Comparison of ENCODE assay signal across 8 cellular contexts in the genomic region with DNA sequence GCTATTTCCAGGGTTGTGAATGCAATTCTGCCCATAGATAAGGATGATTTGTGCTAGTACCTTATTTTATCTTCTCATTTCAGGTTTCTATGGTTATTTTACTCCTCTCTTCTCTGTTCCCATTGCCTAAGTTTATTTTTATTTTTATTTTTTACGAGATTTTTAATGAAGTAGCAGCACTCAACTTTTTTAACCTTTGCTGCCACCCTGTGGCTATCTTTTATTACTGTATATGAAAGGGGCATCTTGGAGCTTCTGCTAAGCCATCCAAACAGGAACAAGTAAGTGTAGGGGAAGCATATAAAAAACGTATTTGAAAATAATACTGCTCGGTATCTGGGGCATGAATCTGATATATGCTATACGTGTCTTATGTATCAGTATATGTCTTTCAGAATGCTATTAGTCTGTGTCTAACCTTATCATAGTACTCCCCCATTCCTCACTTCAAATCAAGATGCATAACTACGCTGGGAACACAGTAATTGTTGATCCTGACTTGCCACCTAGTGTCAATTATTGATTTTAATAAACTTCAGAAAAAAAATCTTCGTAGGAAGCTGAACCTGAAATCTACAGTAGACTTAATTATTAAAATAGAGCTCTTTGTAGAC.
DNase-seq lines count a peak whose midpoint lies in the region; ATAC-seq and TF ChIP-seq lines count a peak whose summit lies in the region.

No MANE protein-coding gene starts in this region.

- DNase-seq in SKM-1 treated with dmso at 0.1 percent for 144 hours (lab: John Stamatoyannopoulos, UW; ENCODE audit: unreplicated experiment) (peak; percentile 10), SKM-1 (lab: John Stamatoyannopoulos, UW; ENCODE audit: unreplicated experiment) (no peak), LoVo (ENCODE audit: low spot score) (peak; percentile 64), right atrium auricular region (ENCODE audit: low spot score) (no peak), lower leg skin (ENCODE audit: low spot score in 2 of 2) (no peak)
- DNase-seq in activated CD8-positive, alpha-beta T cell treated with anti-CD3 and anti-CD28 coated beads for 36 hours = peak; percentile 27
- peak in 1 of 2 donors; percentile 25 for DNase-seq in stimulated activated naive CD8-positive, alpha-beta T cell treated with anti-CD3 and anti-CD28 coated beads, Interleukin-15, amount 100 ng/mL, for 72 hours

- peak; percentile 75 for ATAC-seq in activated CD8-positive, alpha-beta T cell treated with anti-CD3 and anti-CD28 coated beads for 36 hours
- peak; percentile 64 for ATAC-seq in stimulated activated naive CD8-positive, alpha-beta T cell treated with anti-CD3 and anti-CD28 coated beads, Interleukin-15, amount 100 ng/mL, for 72 hours
- no peak for ATAC-seq in GM21576 (IDR thresholded peaks at IDR 0.05; ENCODE audit: unreplicated experiment)

- H3K27me3 ChIP-seq in right atrium auricular region = no peaks in the 10 kb centered on the region

- intact Hi-C loops in activated CD8-positive, alpha-beta T cell treated with anti-CD3 and anti-CD28 coated beads for 36 hours (cut with micrococcal nuclease) = loop anchor here (5.0 to 10.0 kb wide), 2 partner anchors 367 to 395 kb away; no protein-coding TSS in a partner anchor
- intact Hi-C loops in lower leg skin (cut with DNase I; ENCODE audit: low total_unique reads) = no loop called here

- CTCF ChIA-PET in activated CD8-positive, alpha-beta T cell treated with anti-CD3 and anti-CD28 coated beads for 36 hours (lab: Charles Lee) = interaction anchor here (0.7 to 7.5 kb wide), 66 partner anchors 8 to 505 kb away, joined by 3 to 153 read pairs (median 4); partner anchors contain the start of genes A2M, KLRG1, M6PR and PHC1

- no peak for TF ChIP-seq POLR2A in lower leg skin (IDR thresholded peaks at IDR 0.05)

- POLR2A ChIA-PET in activated CD8-positive, alpha-beta T cell treated with anti-CD3 and anti-CD28 coated beads for 36 hours (lab: Charles Lee) = interaction anchor here (0.5 to 1.2 kb wide), 5 partner anchors 12 to 368 kb away, joined by 3 read pairs; partner anchors contain the start of genes M6PR and PHC1

- H3K36me3 Mint-ChIP-seq in activated CD8-positive, alpha-beta T cell treated with anti-CD3 and anti-CD28 coated beads for 36 hours (ENCODE audit: low read depth) = peaks cover 2% of the 10 kb centered on the region

- H3K4me3 Mint-ChIP-seq in activated CD8-positive, alpha-beta T cell treated with anti-CD3 and anti-CD28 coated beads for 36 hours = no peak overlapping the region
- no peak overlapping the region for H3K4me3 Mint-ChIP-seq in stimulated activated naive CD8-positive, alpha-beta T cell treated with anti-CD3 and anti-CD28 coated beads, Interleukin-15, amount 100 ng/mL, for 72 hours

- H3K27me3 Mint-ChIP-seq in activated CD8-positive, alpha-beta T cell treated with anti-CD3 and anti-CD28 coated beads for 36 hours = no peaks in the 10 kb centered on the region
- H3K27me3 Mint-ChIP-seq in stimulated activated naive CD8-positive, alpha-beta T cell treated with anti-CD3 and anti-CD28 coated beads, Interleukin-15, amount 100 ng/mL, for 72 hours = no peaks in the 10 kb centered on the region

- H3K27ac ChIP-seq in right atrium auricular region = no peak overlapping the region

- 22 to 23% methylated on average over 6 of the region's 6 CpGs for WGBS in lower leg skin, 2 donors

- no peak overlapping the region for H3K27ac Mint-ChIP-seq in activated CD8-positive, alpha-beta T cell treated with anti-CD3 and anti-CD28 coated beads for 36 hours
- H3K27ac Mint-ChIP-seq in stimulated activated naive CD8-positive, alpha-beta T cell treated with anti-CD3 and anti-CD28 coated beads, Interleukin-15, amount 100 ng/mL, for 72 hours = no peak overlapping the region

- no peaks in the 10 kb centered on the region for H3K4me1 ChIP-seq in right atrium auricular region

- H3K4me3 ChIP-seq in right atrium auricular region = no peak overlapping the region
- H3K4me3 ChIP-seq in lower leg skin (ENCODE audit: low read depth, poor library complexity, severe bottlenecking) = no peak overlapping the region

- H3K9me3 Mint-ChIP-seq in activated CD8-positive, alpha-beta T cell treated with anti-CD3 and anti-CD28 coated beads for 36 hours = peaks cover 1% of the 10 kb centered on the region
- peaks cover 0 to 8% of the 10 kb centered on the region in 2 donors for H3K9me3 Mint-ChIP-seq in stimulated activated naive CD8-positive, alpha-beta T cell treated with anti-CD3 and anti-CD28 coated beads, Interleukin-15, amount 100 ng/mL, for 72 hours

- peaks cover 13% of the 10 kb centered on the region for H3K4me1 Mint-ChIP-seq in activated CD8-positive, alpha-beta T cell treated with anti-CD3 and anti-CD28 coated beads for 36 hours (ENCODE audit: low read depth)
- H3K4me1 Mint-ChIP-seq in stimulated activated naive CD8-positive, alpha-beta T cell treated with anti-CD3 and anti-CD28 coated beads, Interleukin-15, amount 100 ng/mL, for 72 hours = peaks cover 18% of the 10 kb centered on the region

- TF ChIP-seq CTCF in activated CD8-positive, alpha-beta T cell treated with anti-CD3 and anti-CD28 coated beads for 36 hours (IDR thresholded peaks at IDR 0.05) = peak; percentile 80
- TF ChIP-seq CTCF in right atrium auricular region (IDR thresholded peaks at IDR 0.05) = peak; percentile 16 to 67
- TF ChIP-seq CTCF in lower leg skin (IDR thresholded peaks at IDR 0.05) = no peak

- H3K36me3 ChIP-seq in right atrium auricular region = no peaks in the 10 kb centered on the region

- H3K9me3 ChIP-seq in right atrium auricular region = no peaks in the 10 kb centered on the region

Comparison
In these comparisons a context has a peak if more than half of its experiments do, and no peak if none do; other contexts are left out.
1. DNase-seq: peak in SKM-1 treated with dmso at 0.1 percent for 144 hours (single experiment), LoVo (single experiment) and activated CD8-positive, alpha-beta T cell treated with anti-CD3 and anti-CD28 coated beads for 36 hours (single experiment); none in SKM-1 (single experiment), right atrium auricular region (single experiment) and lower leg skin (0 of 2).
2. CTCF ChIP-seq: peak in activated CD8-positive, alpha-beta T cell treated with anti-CD3 and anti-CD28 coated beads for 36 hours (single experiment) and right atrium auricular region (2 of 2); none in lower leg skin (0 of 3).